6 cellular contexts compared by ENCODE assay signal in the genomic region with DNA sequence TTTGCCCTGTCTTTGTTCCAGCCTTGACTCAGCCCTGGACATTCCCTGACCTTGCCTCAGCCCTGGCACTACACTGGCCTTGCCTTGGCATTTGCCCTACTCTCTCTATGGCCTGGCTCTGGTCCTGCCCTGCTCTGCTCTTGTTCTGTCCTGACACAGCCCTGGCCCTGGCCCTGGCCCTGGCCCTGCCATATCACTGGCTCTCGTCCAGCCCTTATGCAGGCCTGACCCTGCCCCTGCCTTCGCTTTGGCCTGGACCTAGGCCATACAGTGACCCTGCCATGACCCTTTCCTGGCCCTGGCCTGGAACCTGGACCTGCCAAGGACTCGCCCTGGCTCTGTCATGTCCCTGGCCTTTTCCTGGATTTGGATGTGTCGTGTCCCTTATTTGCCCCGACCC.
"Had no signal": no experiment of that assay in that cellular context is flagged by ENCODE, and none has a peak within 500 bp of the region (broad histone marks: within the 10 kb centered on the region; RNA-seq: fewer than 3 reads in every experiment).

No MANE protein-coding gene starts in this region.

- H3K4me1 Mint-ChIP-seq: IgD-negative memory B cell had no signal

- H3K4me3 Mint-ChIP-seq: IgD-negative memory B cell had no signal

- H3K4me3 ChIP-seq: K562 had no signal

- ATAC-seq: HepG2, K562 had no signal

- DNase-seq: IMR-90, KBM-7, KG1 had no signal

- H3K27ac Mint-ChIP-seq: IgD-negative memory B cell had no signal

- H3K36me3 Mint-ChIP-seq: IgD-negative memory B cell had no signal

- H3K27me3 Mint-ChIP-seq: IgD-negative memory B cell had no signal
